33 cellular contexts compared by ENCODE assay signal in the genomic region with DNA sequence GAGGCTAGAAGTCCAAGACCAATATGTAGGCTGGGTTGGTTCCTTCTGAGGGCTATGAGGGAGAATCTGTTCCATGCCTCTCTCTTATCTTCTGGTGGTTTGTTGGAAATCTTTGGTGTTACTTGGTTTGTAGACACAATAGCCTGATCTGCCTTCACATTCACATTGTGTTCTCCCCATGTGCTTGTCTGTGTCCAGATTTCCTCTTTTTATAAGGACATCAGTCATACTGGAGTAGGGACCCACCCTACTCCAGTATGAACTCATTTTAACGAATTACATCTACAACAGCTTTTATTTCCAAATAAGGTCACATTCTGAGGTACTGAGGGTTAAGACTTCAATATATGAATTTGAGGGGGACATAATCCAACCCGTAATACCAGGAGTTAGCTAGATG.
"Had no signal": no experiment of that assay in that cellular context is flagged by ENCODE, and none has a peak within 500 bp of the region (broad histone marks: within the 10 kb centered on the region; RNA-seq: fewer than 3 reads in every experiment).

No MANE protein-coding gene starts in this region.

- H3K27ac ChIP-seq: adrenal gland, body of pancreas, brain microvascular endothelial cell, breast epithelium, VCaP had no signal

- H3K36me3 ChIP-seq: adrenal gland, brain microvascular endothelial cell, breast epithelium had no signal

- DNase-seq: activated B cell treated with CpG ODN at 0.5 μM for 24 hours; activated CD4-positive, alpha-beta memory T cell treated with anti-CD3 and anti-CD28 coated beads for 36 hours; activated CD4-positive, alpha-beta T cell treated with anti-CD3 and anti-CD28 coated beads for 4 hours; activated CD4-positive, alpha-beta T cell treated with anti-CD3 and anti-CD28 coated beads, Interleukin-2, amount 10 ng/mL, durations not matched to agents 24 days and 14 days; activated CD4-positive, alpha-beta T cell treated with anti-CD3 and anti-CD28 coated beads, Interleukin-2, amount 50 U/mL, for 1 hour; activated CD4-positive, alpha-beta T cell treated with anti-CD3 and anti-CD28 coated beads, Interleukin-2, amount 50 U/mL, for 4 hours; activated CD4-positive, CD25-positive, alpha-beta regulatory T cell treated with anti-CD3 and anti-CD28 coated beads, Interleukin-2, amount 50 U/mL, for 72 hours; activated CD8-positive, alpha-beta memory T cell treated with anti-CD3 and anti-CD28 coated beads, Interleukin-2, amount 50 U/mL, for 4 hours; activated CD8-positive, alpha-beta T cell treated with anti-CD3 and anti-CD28 coated beads for 36 hours; activated effector memory CD4-positive, alpha-beta T cell treated with anti-CD3 and anti-CD28 coated beads, Interleukin-2, amount 50 U/mL, for 16 hours; activated gamma-delta T cell treated with Interleukin-2 at 50 U/mL for 16 hours; activated naive CD4-positive, alpha-beta T cell; activated naive CD4-positive, alpha-beta T cell treated with anti-CD3 and anti-CD28 coated beads for 36 hours; activated naive CD4-positive, alpha-beta T cell treated with anti-CD3 and anti-CD28 coated beads, Interleukin-2, amount 50 U/mL, for 16 hours; activated naive CD8-positive, alpha-beta T cell treated with anti-CD3 and anti-CD28 coated beads for 36 hours; activated T-cell treated with anti-CD3 and anti-CD28 coated beads for 4 hours; activated T-cell treated with anti-CD3 and anti-CD28 coated beads, Interleukin-2, amount 50 U/mL, for 1 hour; activated T-cell treated with anti-CD3 and anti-CD28 coated beads, Interleukin-2, amount 50 U/mL, for 4 hours; activated T-cell treated with anti-CD3 and anti-CD28 coated beads, Interleukin-2, amount 50 U/mL, for 72 hours; adrenal gland; amniotic stem cell; aorta; body of pancreas; brain microvascular endothelial cell; central memory CD4-positive, alpha-beta T cell; T-helper 1 cell; T-helper 2 cell; T-helper 9 cell had no signal

- FAIRE-seq: astrocyte had no signal

- H3K4me3 ChIP-seq: adrenal gland, body of pancreas, breast epithelium had no signal

- H3K27me3 ChIP-seq: adrenal gland, body of pancreas, brain microvascular endothelial cell, breast epithelium had no signal

- H3K9me3 ChIP-seq: adrenal gland, body of pancreas, breast epithelium had no signal

- H3K4me1 ChIP-seq: body of pancreas, breast epithelium had no signal

- ATAC-seq: activated CD8-positive, alpha-beta T cell treated with anti-CD3 and anti-CD28 coated beads for 36 hours; activated naive CD4-positive, alpha-beta T cell treated with anti-CD3 and anti-CD28 coated beads, Interleukin-2, amount 50 U/mL, for 72 hours; activated T-cell treated with anti-CD3 and anti-CD28 coated beads, Interleukin-2, amount 50 U/mL, for 4 hours; activated T-cell treated with anti-CD3 and anti-CD28 coated beads, Interleukin-2, amount 50 U/mL, for 72 hours; activated T-helper 17 cell treated with anti-CD3 and anti-CD28 coated beads, Interleukin-2, amount 50 U/mL, for 72 hours; body of pancreas had no signal
